ENCODE assay signal across 1 cellular context in the genomic region with DNA sequence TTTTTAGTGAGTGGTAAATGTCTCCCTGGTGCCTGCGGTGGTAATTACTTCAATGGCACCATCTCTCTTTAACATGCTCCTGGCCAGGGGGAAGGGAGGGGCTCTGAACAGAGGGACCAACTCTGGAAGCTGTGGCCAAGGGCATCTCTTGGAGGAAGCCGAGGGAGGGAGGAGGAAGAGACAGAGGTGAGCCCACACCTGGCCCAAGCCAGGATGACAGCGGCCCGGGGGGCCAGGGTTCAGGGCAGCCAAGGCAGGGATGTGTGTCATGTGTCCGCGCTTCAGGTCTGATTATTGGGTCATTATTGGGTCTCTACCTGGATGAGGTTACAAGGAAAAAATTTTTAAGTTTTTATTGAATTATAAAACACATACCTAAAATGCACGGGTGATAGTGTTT.
TF ChIP-seq lines count a peak whose summit lies in the region.

No MANE protein-coding gene starts in this region.

TF ChIP-seq in GM23338, 12 proteins besides CTCF, POLR2A, EP300 and RAD21 (continued from another document):
- TF ChIP-seq JUNB (IDR thresholded peaks at IDR 0.05; ENCODE audit: unreplicated experiment), result no peak
- no peak for TF ChIP-seq ZNF331 (CRISPR knock-in tag; IDR thresholded peaks at IDR 0.05; ENCODE audit: low read depth)
- no peak for TF ChIP-seq POLR2AphosphoS5 (IDR thresholded peaks at IDR 0.05; ENCODE audit: low read depth)
- no peak for TF ChIP-seq STAT1 (IDR thresholded peaks at IDR 0.05; ENCODE audit: unreplicated experiment)
- TF ChIP-seq, protein P1, sequence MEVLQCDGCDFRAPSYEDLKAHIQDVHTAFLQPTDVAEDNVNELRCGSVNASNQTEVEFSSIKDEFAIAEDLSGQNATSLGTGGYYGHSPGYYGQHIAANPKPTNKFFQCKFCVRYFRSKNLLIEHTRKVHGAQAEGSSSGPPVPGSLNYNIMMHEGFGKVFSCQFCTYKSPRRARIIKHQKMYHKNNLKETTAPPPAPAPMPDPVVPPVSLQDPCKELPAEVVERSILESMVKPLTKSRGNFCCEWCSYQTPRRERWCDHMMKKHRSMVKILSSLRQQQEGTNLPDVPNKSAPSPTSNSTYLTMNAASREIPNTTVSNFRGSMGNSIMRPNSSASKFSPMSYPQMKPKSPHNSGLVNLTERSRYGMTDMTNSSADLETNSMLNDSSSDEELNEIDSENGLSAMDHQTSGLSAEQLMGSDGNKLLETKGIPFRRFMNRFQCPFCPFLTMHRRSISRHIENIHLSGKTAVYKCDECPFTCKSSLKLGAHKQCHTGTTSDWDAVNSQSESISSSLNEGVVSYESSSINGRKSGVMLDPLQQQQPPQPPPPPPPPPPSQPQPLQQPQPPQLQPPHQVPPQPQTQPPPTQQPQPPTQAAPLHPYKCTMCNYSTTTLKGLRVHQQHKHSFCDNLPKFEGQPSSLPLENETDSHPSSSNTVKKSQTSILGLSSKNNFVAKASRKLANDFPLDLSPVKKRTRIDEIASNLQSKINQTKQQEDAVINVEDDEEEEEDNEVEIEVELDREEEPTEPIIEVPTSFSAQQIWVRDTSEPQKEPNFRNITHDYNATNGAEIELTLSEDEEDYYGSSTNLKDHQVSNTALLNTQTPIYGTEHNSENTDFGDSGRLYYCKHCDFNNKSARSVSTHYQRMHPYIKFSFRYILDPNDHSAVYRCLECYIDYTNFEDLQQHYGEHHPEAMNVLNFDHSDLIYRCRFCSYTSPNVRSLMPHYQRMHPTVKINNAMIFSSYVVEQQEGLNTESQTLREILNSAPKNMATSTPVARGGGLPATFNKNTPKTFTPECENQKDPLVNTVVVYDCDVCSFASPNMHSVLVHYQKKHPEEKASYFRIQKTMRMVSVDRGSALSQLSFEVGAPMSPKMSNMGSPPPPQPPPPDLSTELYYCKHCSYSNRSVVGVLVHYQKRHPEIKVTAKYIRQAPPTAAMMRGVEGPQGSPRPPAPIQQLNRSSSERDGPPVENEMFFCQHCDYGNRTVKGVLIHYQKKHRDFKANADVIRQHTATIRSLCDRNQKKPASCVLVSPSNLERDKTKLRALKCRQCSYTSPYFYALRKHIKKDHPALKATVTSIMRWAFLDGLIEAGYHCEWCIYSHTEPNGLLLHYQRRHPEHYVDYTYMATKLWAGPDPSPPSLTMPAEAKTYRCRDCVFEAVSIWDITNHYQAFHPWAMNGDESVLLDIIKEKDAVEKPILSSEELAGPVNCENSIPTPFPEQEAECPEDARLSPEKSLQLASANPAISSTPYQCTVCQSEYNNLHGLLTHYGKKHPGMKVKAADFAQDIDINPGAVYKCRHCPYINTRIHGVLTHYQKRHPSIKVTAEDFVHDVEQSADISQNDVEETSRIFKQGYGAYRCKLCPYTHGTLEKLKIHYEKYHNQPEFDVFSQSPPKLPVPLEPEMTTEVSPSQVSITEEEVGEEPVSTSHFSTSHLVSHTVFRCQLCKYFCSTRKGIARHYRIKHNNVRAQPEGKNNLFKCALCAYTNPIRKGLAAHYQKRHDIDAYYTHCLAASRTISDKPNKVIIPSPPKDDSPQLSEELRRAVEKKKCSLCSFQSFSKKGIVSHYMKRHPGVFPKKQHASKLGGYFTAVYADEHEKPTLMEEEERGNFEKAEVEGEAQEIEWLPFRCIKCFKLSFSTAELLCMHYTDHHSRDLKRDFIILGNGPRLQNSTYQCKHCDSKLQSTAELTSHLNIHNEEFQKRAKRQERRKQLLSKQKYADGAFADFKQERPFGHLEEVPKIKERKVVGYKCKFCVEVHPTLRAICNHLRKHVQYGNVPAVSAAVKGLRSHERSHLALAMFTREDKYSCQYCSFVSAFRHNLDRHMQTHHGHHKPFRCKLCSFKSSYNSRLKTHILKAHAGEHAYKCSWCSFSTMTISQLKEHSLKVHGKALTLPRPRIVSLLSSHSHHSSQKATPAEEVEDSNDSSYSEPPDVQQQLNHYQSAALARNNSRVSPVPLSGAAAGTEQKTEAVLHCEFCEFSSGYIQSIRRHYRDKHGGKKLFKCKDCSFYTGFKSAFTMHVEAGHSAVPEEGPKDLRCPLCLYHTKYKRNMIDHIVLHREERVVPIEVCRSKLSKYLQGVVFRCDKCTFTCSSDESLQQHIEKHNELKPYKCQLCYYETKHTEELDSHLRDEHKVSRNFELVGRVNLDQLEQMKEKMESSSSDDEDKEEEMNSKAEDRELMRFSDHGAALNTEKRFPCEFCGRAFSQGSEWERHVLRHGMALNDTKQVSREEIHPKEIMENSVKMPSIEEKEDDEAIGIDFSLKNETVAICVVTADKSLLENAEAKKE (CRISPR knock-in tag; IDR thresholded peaks at IDR 0.05), result no peak
- no peak for TF ChIP-seq NANOG (IDR thresholded peaks at IDR 0.05; ENCODE audit: borderline replicate concordance)
- no peak for TF ChIP-seq CREB1 (CRISPR knock-in tag; IDR thresholded peaks at IDR 0.05; ENCODE audit: low read depth)
TF ChIP-seq in GM23338: peak in this region for 0.
